11 cellular contexts compared by ENCODE assay signal in the genomic region with DNA sequence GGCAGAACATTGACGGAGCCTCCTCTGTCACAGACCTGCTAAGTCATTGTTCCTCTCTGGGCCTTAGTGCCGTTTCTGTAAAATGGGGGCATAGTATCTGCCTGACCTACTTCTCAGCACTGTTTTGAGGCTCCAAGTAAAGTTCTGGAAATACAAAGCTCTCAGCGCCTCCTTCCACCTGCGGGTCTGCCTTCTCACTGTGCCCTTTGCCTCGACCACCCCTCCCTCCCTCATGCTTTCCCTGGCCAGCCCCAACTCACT. TPM values are rescaled to one million over a fixed set of nuclear protein-coding genes. Genes with fewer than 3 reads are reported as not detected.
DNase-seq lines count a peak whose midpoint lies in the region; ATAC-seq and TF ChIP-seq lines count a peak whose summit lies in the region.
"Had no signal": no experiment of that assay in that cellular context is flagged by ENCODE, and none has a peak within 500 bp of the region (broad histone marks: within the 10 kb centered on the region; RNA-seq: fewer than 3 reads in every experiment).

No MANE protein-coding gene starts in this region.

- H3K14ac ChIP-seq in IMR-90 (replicated peaks; ENCODE audit: low read depth, low read length) = 0 out of 2 replicates have a peak overlapping the region, but pooled peaks have one; percentile 50

- H3K4me2 ChIP-seq in IMR-90 (ENCODE audit: low read depth, low read length) (no peak overlapping the region), SK-N-SH (no peak overlapping the region)
- H3K4me2 ChIP-seq: BLaER1 had no signal

- H2BK20ac ChIP-seq in IMR-90 (ENCODE audit: low read depth, low read length) = 0 out of 2 replicates have a peak overlapping the region, but pooled peaks have one; percentile 31

- H2BK5ac ChIP-seq in IMR-90 (ENCODE audit: low read depth, low read length, poor library complexity, severe bottlenecking) = no peak overlapping the region

- H3K9ac ChIP-seq in IMR-90 (ENCODE audit: low read depth, low read length) = peak overlapping the region; percentile 13; the same call in 1 of the 2 replicates
- peak overlapping the region in 1 of 2 donors; percentile 68 for H3K9ac ChIP-seq in colonic mucosa (ENCODE audit: low read depth in 2 of 2, low read length in 2 of 2)
- no peak overlapping the region for H3K9ac ChIP-seq in SK-N-SH
- H3K9ac ChIP-seq: BLaER1 had no signal

- H3K79me1 ChIP-seq in IMR-90 (ENCODE audit: low read depth in 1 of 2, low read length in 2 of 2) = no peaks in the 10 kb centered on the region

- intact Hi-C loops in IMR-90 (cut with micrococcal nuclease) (no loop called here), colonic mucosa (cut with DNase I) (no loop called here)

- H4K8ac ChIP-seq in IMR-90 (ENCODE audit: low read depth in 2 of 2, low read length in 2 of 2) = peak overlapping the region; percentile 91 to 96

- peaks cover 4 to 6% of the 10 kb centered on the region in 2 donors for H3K4me1 Mint-ChIP-seq in stimulated activated naive B cell treated with anti-CD40 and anti-IgM and Interleukin-4, amounts not matched to agents 10 μg/mL and 1 μg/mL and 100 μg/mL, for 72 hours

- dilution Hi-C loops in IMR-90 (cut with HindIII; ENCODE audit: low sequenced_read_pairs, unreplicated experiment) = no loop called here

- H4K20me1 ChIP-seq in IMR-90 (ENCODE audit: insufficient read depth, low read length) (no peaks in the 10 kb centered on the region), SK-N-SH (ENCODE audit: insufficient read depth) (no peaks in the 10 kb centered on the region)
- H4K20me1 ChIP-seq: BLaER1 had no signal

- no peaks in the 10 kb centered on the region for H3K36me3 Mint-ChIP-seq in stimulated activated naive B cell treated with anti-CD40 and anti-IgM and Interleukin-4, amounts not matched to agents 10 μg/mL and 1 μg/mL and 100 μg/mL, for 72 hours

- H3K4me1 ChIP-seq in IMR-90 (ENCODE audit: control insufficient read depth, insufficient read depth, low read length) (peaks cover 15% of the 10 kb centered on the region), colonic mucosa (peaks cover 18% of the 10 kb centered on the region), mesodermal cell (ENCODE audit: control insufficient read depth, insufficient read depth, low read length, poor library complexity, severe bottlenecking) (peaks cover 8% of the 10 kb centered on the region), SK-N-SH (ENCODE audit: control insufficient read depth in 1 of 2, insufficient read depth in 2 of 2, low read depth in 1 of 2, low read length in 1 of 2) (peaks cover 0 to 14% of the 10 kb centered on the region in 2 experiments; a peak in 2 of 4 replicates)

- DNase-seq in IMR-90 (no peak), colonic mucosa (no peak), DMS153 (lab: John Stamatoyannopoulos, UW) (no peak), NK-92 (lab: John Stamatoyannopoulos, UW; ENCODE audit: unreplicated experiment) (no peak), SK-N-SH (no peak)
- DNase-seq in stimulated activated naive B cell treated with anti-CD40 and anti-IgM and Interleukin-4, amounts not matched to agents 10 μg/mL and 1 μg/mL and 100 μg/mL, for 72 hours = no peak
- DNase-seq: activated T-cell treated with anti-CD3 and anti-CD28 coated beads for 4 hours, NCI-H1930 had no signal

- TF ChIP-seq POLR2A in IMR-90 (IDR thresholded peaks at IDR 0.05; ENCODE audit: low read depth, low read length) = no peak

- peaks cover 4% of the 10 kb centered on the region; the same call in 1 of the 2 replicates for H3K9me1 ChIP-seq in IMR-90 (ENCODE audit: insufficient read depth, low read length)

- H3K4me3 Mint-ChIP-seq in stimulated activated naive B cell treated with anti-CD40 and anti-IgM and Interleukin-4, amounts not matched to agents 10 μg/mL and 1 μg/mL and 100 μg/mL, for 72 hours = no peak overlapping the region

- no peaks in the 10 kb centered on the region for H3K79me2 ChIP-seq in SK-N-SH (ENCODE audit: insufficient read depth)

- H3K27me3 ChIP-seq in IMR-90 (ENCODE audit: control insufficient read depth, insufficient read depth, low read length) (no peaks in the 10 kb centered on the region), colonic mucosa (no peaks in the 10 kb centered on the region), SK-N-SH (ENCODE audit: insufficient read depth) (no peaks in the 10 kb centered on the region)
- H3K27me3 ChIP-seq: BLaER1 had no signal

- no peaks in the 10 kb centered on the region for H3K27me3 Mint-ChIP-seq in stimulated activated naive B cell treated with anti-CD40 and anti-IgM and Interleukin-4, amounts not matched to agents 10 μg/mL and 1 μg/mL and 100 μg/mL, for 72 hours

- H3K36me3 ChIP-seq in IMR-90 (ENCODE audit: control insufficient read depth, insufficient read depth, low read length) (no peaks in the 10 kb centered on the region), colonic mucosa (no peaks in the 10 kb centered on the region), mesodermal cell (ENCODE audit: control insufficient read depth, insufficient read depth, low read length) (no peaks in the 10 kb centered on the region), SK-N-SH (replicated peaks in 1 of 2; ENCODE audit: control insufficient read depth in 1 of 2, insufficient read depth in 2 of 2, low read length in 1 of 2) (no peaks in the 10 kb centered on the region)
- H3K36me3 ChIP-seq: BLaER1 had no signal

- H3K9me3 Mint-ChIP-seq in stimulated activated naive B cell treated with anti-CD40 and anti-IgM and Interleukin-4, amounts not matched to agents 10 μg/mL and 1 μg/mL and 100 μg/mL, for 72 hours = no peaks in the 10 kb centered on the region

- H3K9me3 ChIP-seq in IMR-90 (ENCODE audit: control insufficient read depth, insufficient read depth, low read length) (no peaks in the 10 kb centered on the region), colonic mucosa (no peaks in the 10 kb centered on the region), mesodermal cell (ENCODE audit: control insufficient read depth, low read length) (no peaks in the 10 kb centered on the region), SK-N-SH (no peaks in the 10 kb centered on the region)
- H3K9me3 ChIP-seq: BLaER1 had no signal

- in situ Hi-C loops in IMR-90 (cut with MboI; ENCODE audit: low sequenced_read_pairs) = no loop called here

- H2AFZ ChIP-seq in IMR-90 (replicated peaks; ENCODE audit: low read length, poor library complexity) = peak overlapping the region; percentile 92
- no peak overlapping the region for H2AFZ ChIP-seq in SK-N-SH (ENCODE audit: low read depth)

- H3K18ac ChIP-seq in IMR-90 (ENCODE audit: low read depth, low read length) = peak overlapping the region; percentile 24; the same call in 1 of the 2 replicates

- peak overlapping the region; percentile 52; the same call in 1 of the 2 replicates for H3K27ac ChIP-seq in IMR-90 (ENCODE audit: insufficient read depth, low read length)
- peak overlapping the region; percentile 71 for H3K27ac ChIP-seq in colonic mucosa
- H3K27ac ChIP-seq in mesodermal cell (ENCODE audit: low read depth, low read length, severe bottlenecking) = peak overlapping the region; percentile 85
- H3K27ac ChIP-seq in SK-N-SH (ENCODE audit: low read depth in 2 of 2, low read length in 1 of 2) = peak overlapping the region in 1 of 2 experiments; percentile 17; a peak in 1 of 4 replicates
- H3K27ac ChIP-seq: BLaER1 had no signal

- peak overlapping the region; percentile 58 for H4K91ac ChIP-seq in IMR-90 (ENCODE audit: insufficient read depth, low read depth, low read length)

- no peak overlapping the region for H3K4me3 ChIP-seq in IMR-90 (ENCODE audit: insufficient read depth, low read depth, low read length)
- H3K4me3 ChIP-seq in colonic mucosa = no peak overlapping the region
- no peak overlapping the region for H3K4me3 ChIP-seq in mesodermal cell (ENCODE audit: extremely low read depth, insufficient read depth, low read length, poor library complexity, severe bottlenecking)
- no peak overlapping the region for H3K4me3 ChIP-seq in SK-N-SH (ENCODE audit: low read depth in 2 of 2, low read length in 1 of 2)
- H3K4me3 ChIP-seq: BLaER1 had no signal

- no TSS peak for BruUV-seq in IMR-90 (replicated peaks; lab: Mats Ljungman, UMichigan)

- H3K4ac ChIP-seq in IMR-90 (ENCODE audit: low read depth, low read length) = peak overlapping the region; percentile 48

- peak overlapping the region; percentile 83; the same call in 1 of the 3 replicates for H2BK15ac ChIP-seq in IMR-90 (ENCODE audit: low read depth, low read length)

- peak overlapping the region; percentile 23; the same call in 1 of the 2 replicates for H2BK120ac ChIP-seq in IMR-90 (ENCODE audit: low read depth, low read length)

- peak overlapping the region; percentile 25 for H3K27ac Mint-ChIP-seq in stimulated activated naive B cell treated with anti-CD40 and anti-IgM and Interleukin-4, amounts not matched to agents 10 μg/mL and 1 μg/mL and 100 μg/mL, for 72 hours

- H3F3A ChIP-seq in SK-N-SH (replicated peaks; ENCODE audit: insufficient read depth) = no peaks in the 10 kb centered on the region

- no peak for TF ChIP-seq EP300 in SK-N-SH (IDR thresholded peaks at IDR 0.05; ENCODE audit: borderline replicate concordance in 1 of 2, low read depth in 1 of 2, low read length in 1 of 2)

- 20% methylated on average over 1 of the region's 5 CpGs; no CpG with 5 or more reads in 1 of the 2 experiments for WGBS in IMR-90 (ENCODE audit: extremely low coverage in 2 of 2, insufficient read length in 1 of 2), 2 experiments
- 62 to 75% methylated on average over 4 of the region's 5 CpGs for WGBS in mesodermal cell (ENCODE audit: insufficient coverage in 2 of 2), 2 experiments
- WGBS in SK-N-SH (ENCODE audit: low lambda C conversion rate) = 89% methylated on average over 5 of the region's 5 CpGs

- CTCF ChIA-PET in IMR-90 (lab: Yijun Ruan, JAX) (interaction anchor here (1.2 kb wide), 1 partner anchor 9 kb away, joined by 3 read pairs; no protein-coding TSS in a partner anchor), SK-N-SH (lab: Yijun Ruan, JAX) (interaction anchor here (0.9 to 1.9 kb wide), 3 partner anchors 11 to 209 kb away, joined by 3 to 6 read pairs (median 4); no protein-coding TSS in a partner anchor)

- no peak for ATAC-seq in IMR-90 (ENCODE audit: low read depth)
- no peak for ATAC-seq in stimulated activated naive B cell treated with anti-CD40 and anti-IgM and Interleukin-4, amounts not matched to agents 10 μg/mL and 1 μg/mL and 100 μg/mL, for 72 hours (replicated peaks)
- no peak for ATAC-seq in GM21619 (IDR thresholded peaks at IDR 0.05; ENCODE audit: unreplicated experiment)

- H4K5ac ChIP-seq in IMR-90 (ENCODE audit: low read depth, low read length) = peak overlapping the region; percentile 68

- no peak for TF ChIP-seq RAD21 in IMR-90 (IDR thresholded peaks at IDR 0.05; ENCODE audit: low read length)
- TF ChIP-seq RAD21 in SK-N-SH (IDR thresholded peaks at IDR 0.05; ENCODE audit: low read length) = no peak

- no peak overlapping the region for H3K56ac ChIP-seq in IMR-90 (ENCODE audit: extremely low read depth, insufficient read depth, low read length)

- H2AK5ac ChIP-seq in IMR-90 (ENCODE audit: low read depth, low read length) = 0 out of 2 replicates have a peak overlapping the region, but pooled peaks have one; percentile 46

- POLR2A ChIA-PET in IMR-90 (lab: Charles Lee; ENCODE audit: unreplicated experiment) (no interaction called here), SK-N-SH (lab: Yijun Ruan, JAX) (interaction anchor here (0.8 kb wide), 1 partner anchor 15 kb away, joined by 3 read pairs; a partner anchor contains a TSS)

- H3K23ac ChIP-seq in IMR-90 (ENCODE audit: low read depth, low read length) = no peak overlapping the region

- H3K9me2 ChIP-seq in SK-N-SH = no peaks in the 10 kb centered on the region

- peak overlapping the region; percentile 2 for H2AK9ac ChIP-seq in IMR-90 (replicated peaks; ENCODE audit: low read depth, low read length, poor library complexity)

- TF ChIP-seq CTCF in IMR-90 (conservative IDR thresholded peaks at IDR 0.05; ENCODE audit: low read depth, low read length) (no peak), colonic mucosa (IDR thresholded peaks at IDR 0.05) (no peak), SK-N-SH (IDR thresholded peaks at IDR 0.05) (no peak)

RNA-seq across cellular contexts. Expression of a gene that starts 15.4 kb away (rescaled TPM):
- total RNA-seq in IMR-90 (2012; rRNA removed) (7.5 and 7.9 TPM in 2 replicates), colonic mucosa (100 to 1,000 TPM; 120 to 168 TPM)
- polyA plus RNA-seq in IMR-90 (2012; rRNA removed) (45.0 and 45.4 TPM in 2 replicates), SK-N-SH (2012; rRNA removed) (23.0 and 27.1 TPM in 2 replicates)
- 28.6 and 29.9 TPM in 2 replicates for polyA plus RNA-seq in IMR-90 (2012; cell fraction: cytosol; rRNA removed)
- polyA plus RNA-seq in IMR-90 (2012; cell fraction: nucleus; rRNA removed; ENCODE audit: low replicate concordance) = 29.8 and 37.0 TPM in 2 replicates
- polyA plus RNA-seq in mesodermal cell (2013, experiment 1 of 2) = 98.9 TPM
- 92.9 TPM for polyA plus RNA-seq in mesodermal cell (2013, experiment 2 of 2)
- 18.4 and 22.2 TPM in 2 replicates for polyA plus RNA-seq in SK-N-SH (2012; cell fraction: cytosol; rRNA removed)
- 25.1 and 25.5 TPM in 2 replicates for polyA plus RNA-seq in SK-N-SH (2012; cell fraction: nucleus; rRNA removed)

Comparison
In these comparisons a context has a peak if more than half of its experiments do, and no peak if none do; other contexts are left out.
1. RNA of a gene that starts 15.4 kb away (total RNA-seq): 120 to 168 TPM in colonic mucosa; 7.5 to 7.9 TPM in IMR-90; every median in the first group is over 10 times any median in the second.